13 cellular contexts compared by ENCODE assay signal in the genomic region with DNA sequence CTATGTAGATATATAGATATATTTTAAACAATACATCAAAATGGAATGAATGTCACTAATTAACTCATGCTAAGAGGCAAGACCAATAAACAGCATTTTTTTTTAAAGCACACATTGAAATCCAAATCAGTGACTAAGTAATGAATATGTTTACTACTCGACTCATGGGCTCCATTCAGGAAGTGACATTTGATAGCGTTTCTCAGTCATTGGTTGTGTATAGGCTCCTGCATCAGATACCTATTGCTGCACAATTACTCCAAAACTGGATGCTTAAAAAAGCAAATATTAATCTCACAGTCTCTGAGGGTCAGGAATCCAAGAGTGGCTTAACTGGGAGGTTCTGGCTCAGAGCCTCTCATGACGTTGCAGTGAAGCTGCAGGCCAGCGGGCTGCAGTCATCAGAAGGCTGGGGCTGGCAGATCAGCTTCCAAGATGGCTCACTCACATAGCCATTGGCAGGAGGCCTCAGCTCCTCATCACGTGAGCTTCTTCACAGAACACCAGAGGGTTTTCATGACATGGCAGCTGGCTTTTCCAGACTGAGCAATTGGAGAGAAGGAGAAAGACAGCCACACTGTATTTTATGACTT.
DNase-seq lines count a peak whose midpoint lies in the region; ATAC-seq and TF ChIP-seq lines count a peak whose summit lies in the region.
"Had no signal": no experiment of that assay in that cellular context is flagged by ENCODE, and none has a peak within 500 bp of the region (broad histone marks: within the 10 kb centered on the region; RNA-seq: fewer than 3 reads in every experiment).

No MANE protein-coding gene starts in this region.

- no peaks in the 10 kb centered on the region for H3K4me1 ChIP-seq in aorta (ENCODE audit: control insufficient read depth in 1 of 2, insufficient read depth in 2 of 2, low read length in 2 of 2)
- H3K4me1 ChIP-seq in lower lobe of right lung: no peaks in the 10 kb centered on the region

- no peak for TF ChIP-seq CTCF in lower lobe of right lung (IDR thresholded peaks at IDR 0.05)

- H3K27me3 ChIP-seq in aorta (ENCODE audit: control insufficient read depth in 1 of 2, insufficient read depth in 2 of 2, low read length in 1 of 2) (no peaks in the 10 kb centered on the region), lower lobe of right lung (ENCODE audit: low read depth) (no peaks in the 10 kb centered on the region)

- intact Hi-C loops in aorta (cut with DNase I) (no loop called here), lower lobe of right lung (cut with DNase I) (no loop called here)

- H3K27ac ChIP-seq in aorta (ENCODE audit: low read depth in 1 of 2, low read length in 2 of 2) (no peak overlapping the region), lower lobe of right lung (no peak overlapping the region)

- H3K4me3 ChIP-seq in aorta (ENCODE audit: low read length in 2 of 2): no peak overlapping the region
- no peak overlapping the region for H3K4me3 ChIP-seq in lower lobe of right lung

- DNase-seq in NCI-H82 (lab: John Stamatoyannopoulos, UW) (peak; percentile 17), NCI-H82 treated with DMSO at 0.1 percent for 48 hours (lab: John Stamatoyannopoulos, UW; ENCODE audit: unreplicated experiment) (no peak), cerebellar cortex (ENCODE audit: low spot score) (peak; percentile 71), left kidney (ENCODE audit: low read depth, low spot score) (peak; percentile 15), aorta (peak; percentile 53 to 80), lower lobe of right lung (no peak)
- DNase-seq: activated T-cell treated with anti-CD3 and anti-CD28 coated beads for 4 hours; GF-D8; MM.1S; stimulated activated naive CD8-positive, alpha-beta T cell treated with anti-CD3 and anti-CD28 coated beads, Interleukin-15, amount 100 ng/mL, for 72 hours had no signal

- H3K36me3 ChIP-seq in aorta (ENCODE audit: control insufficient read depth in 1 of 2, insufficient read depth in 2 of 2, low read length in 1 of 2): no peaks in the 10 kb centered on the region
- no peaks in the 10 kb centered on the region for H3K36me3 ChIP-seq in lower lobe of right lung

- WGBS in aorta, 2 donors: 34 to 35% methylated on average over 5 of the region's 5 CpGs

- ATAC-seq in aorta (ENCODE audit: low FRiP score): no peak
- no peak for ATAC-seq in lower lobe of right lung
- ATAC-seq in HG03095 (IDR thresholded peaks at IDR 0.05; ENCODE audit: unreplicated experiment): no peak
- ATAC-seq in GM21576 (IDR thresholded peaks at IDR 0.05; ENCODE audit: unreplicated experiment): no peak
- ATAC-seq: HCT116; stimulated activated naive CD8-positive, alpha-beta T cell treated with anti-CD3 and anti-CD28 coated beads, Interleukin-15, amount 100 ng/mL, for 72 hours had no signal

- H3K9me3 ChIP-seq in aorta (ENCODE audit: control insufficient read depth, low read length) (peaks cover 1% of the 10 kb centered on the region), lower lobe of right lung (no peaks in the 10 kb centered on the region)

Comparison
In these comparisons a context has a peak if more than half of its experiments do, and no peak if none do; other contexts are left out.
1. DNase-seq: peak in NCI-H82 (single experiment), cerebellar cortex (single experiment), left kidney (single experiment) and aorta (2 of 2); none in NCI-H82 treated with DMSO at 0.1 percent for 48 hours (single experiment) and lower lobe of right lung (single experiment).